ENCODE assay signal across 1 cellular context in the genomic region with DNA sequence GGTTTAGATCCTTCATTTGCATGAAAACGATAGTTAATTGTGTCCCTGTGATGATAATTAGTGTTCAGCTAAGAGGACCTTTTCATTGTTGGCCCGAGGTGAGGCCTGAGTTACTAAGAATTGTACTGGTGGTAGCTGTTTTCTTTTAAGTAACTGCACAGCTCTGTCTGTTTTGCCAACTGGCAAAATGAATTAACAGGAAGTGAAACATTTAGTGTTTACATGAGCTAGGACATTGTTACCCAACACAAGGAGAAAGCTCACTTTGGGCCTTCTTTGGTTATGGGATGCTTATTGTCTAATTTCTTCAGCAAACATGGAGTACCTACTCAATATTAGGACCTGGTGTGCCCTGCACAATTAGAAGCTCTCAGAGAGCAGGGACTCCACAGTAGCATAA.
TF ChIP-seq lines count a peak whose summit lies in the region.

No MANE protein-coding gene starts in this region.

TF ChIP-seq in GM23338, 12 proteins besides CTCF, POLR2A, EP300 and RAD21 (continued from another document):
- TF ChIP-seq ZNF462 (CRISPR knock-in tag; IDR thresholded peaks at IDR 0.05) = no peak
- no peak for TF ChIP-seq ZNF331 (CRISPR knock-in tag; IDR thresholded peaks at IDR 0.05; ENCODE audit: low read depth)
TF ChIP-seq in GM23338: peak in this region for 0.
